1 cellular context compared by ENCODE assay signal in the genomic region with DNA sequence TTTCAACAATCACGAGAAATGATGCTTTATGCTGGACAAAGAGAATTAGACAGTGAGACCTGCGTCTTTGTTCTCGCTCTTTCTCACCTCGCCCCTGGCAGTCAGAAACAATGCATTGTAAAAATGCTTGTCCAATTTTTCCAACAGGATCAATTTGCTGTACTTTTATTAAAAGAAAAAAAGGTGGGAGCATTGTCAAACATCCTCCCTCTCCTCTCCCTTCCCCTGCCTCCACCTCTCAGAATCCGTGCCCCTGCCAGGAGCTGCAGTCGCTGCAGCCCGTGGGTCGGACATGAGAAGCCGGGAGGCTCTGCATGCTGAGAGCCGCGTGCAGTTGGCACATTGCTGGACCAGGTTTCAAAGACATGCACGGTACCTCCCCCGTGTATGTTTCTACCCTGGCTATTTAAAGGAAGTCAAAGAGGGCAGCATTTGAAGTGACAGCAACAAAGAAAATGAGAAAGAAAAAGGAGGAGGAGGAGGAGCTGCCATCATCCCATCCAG.
TF ChIP-seq lines count a peak whose summit lies in the region.

No MANE protein-coding gene starts in this region.

TF ChIP-seq in GM23338, 12 proteins besides CTCF, POLR2A, EP300 and RAD21 (continued from another document):
- TF ChIP-seq, protein P1, sequence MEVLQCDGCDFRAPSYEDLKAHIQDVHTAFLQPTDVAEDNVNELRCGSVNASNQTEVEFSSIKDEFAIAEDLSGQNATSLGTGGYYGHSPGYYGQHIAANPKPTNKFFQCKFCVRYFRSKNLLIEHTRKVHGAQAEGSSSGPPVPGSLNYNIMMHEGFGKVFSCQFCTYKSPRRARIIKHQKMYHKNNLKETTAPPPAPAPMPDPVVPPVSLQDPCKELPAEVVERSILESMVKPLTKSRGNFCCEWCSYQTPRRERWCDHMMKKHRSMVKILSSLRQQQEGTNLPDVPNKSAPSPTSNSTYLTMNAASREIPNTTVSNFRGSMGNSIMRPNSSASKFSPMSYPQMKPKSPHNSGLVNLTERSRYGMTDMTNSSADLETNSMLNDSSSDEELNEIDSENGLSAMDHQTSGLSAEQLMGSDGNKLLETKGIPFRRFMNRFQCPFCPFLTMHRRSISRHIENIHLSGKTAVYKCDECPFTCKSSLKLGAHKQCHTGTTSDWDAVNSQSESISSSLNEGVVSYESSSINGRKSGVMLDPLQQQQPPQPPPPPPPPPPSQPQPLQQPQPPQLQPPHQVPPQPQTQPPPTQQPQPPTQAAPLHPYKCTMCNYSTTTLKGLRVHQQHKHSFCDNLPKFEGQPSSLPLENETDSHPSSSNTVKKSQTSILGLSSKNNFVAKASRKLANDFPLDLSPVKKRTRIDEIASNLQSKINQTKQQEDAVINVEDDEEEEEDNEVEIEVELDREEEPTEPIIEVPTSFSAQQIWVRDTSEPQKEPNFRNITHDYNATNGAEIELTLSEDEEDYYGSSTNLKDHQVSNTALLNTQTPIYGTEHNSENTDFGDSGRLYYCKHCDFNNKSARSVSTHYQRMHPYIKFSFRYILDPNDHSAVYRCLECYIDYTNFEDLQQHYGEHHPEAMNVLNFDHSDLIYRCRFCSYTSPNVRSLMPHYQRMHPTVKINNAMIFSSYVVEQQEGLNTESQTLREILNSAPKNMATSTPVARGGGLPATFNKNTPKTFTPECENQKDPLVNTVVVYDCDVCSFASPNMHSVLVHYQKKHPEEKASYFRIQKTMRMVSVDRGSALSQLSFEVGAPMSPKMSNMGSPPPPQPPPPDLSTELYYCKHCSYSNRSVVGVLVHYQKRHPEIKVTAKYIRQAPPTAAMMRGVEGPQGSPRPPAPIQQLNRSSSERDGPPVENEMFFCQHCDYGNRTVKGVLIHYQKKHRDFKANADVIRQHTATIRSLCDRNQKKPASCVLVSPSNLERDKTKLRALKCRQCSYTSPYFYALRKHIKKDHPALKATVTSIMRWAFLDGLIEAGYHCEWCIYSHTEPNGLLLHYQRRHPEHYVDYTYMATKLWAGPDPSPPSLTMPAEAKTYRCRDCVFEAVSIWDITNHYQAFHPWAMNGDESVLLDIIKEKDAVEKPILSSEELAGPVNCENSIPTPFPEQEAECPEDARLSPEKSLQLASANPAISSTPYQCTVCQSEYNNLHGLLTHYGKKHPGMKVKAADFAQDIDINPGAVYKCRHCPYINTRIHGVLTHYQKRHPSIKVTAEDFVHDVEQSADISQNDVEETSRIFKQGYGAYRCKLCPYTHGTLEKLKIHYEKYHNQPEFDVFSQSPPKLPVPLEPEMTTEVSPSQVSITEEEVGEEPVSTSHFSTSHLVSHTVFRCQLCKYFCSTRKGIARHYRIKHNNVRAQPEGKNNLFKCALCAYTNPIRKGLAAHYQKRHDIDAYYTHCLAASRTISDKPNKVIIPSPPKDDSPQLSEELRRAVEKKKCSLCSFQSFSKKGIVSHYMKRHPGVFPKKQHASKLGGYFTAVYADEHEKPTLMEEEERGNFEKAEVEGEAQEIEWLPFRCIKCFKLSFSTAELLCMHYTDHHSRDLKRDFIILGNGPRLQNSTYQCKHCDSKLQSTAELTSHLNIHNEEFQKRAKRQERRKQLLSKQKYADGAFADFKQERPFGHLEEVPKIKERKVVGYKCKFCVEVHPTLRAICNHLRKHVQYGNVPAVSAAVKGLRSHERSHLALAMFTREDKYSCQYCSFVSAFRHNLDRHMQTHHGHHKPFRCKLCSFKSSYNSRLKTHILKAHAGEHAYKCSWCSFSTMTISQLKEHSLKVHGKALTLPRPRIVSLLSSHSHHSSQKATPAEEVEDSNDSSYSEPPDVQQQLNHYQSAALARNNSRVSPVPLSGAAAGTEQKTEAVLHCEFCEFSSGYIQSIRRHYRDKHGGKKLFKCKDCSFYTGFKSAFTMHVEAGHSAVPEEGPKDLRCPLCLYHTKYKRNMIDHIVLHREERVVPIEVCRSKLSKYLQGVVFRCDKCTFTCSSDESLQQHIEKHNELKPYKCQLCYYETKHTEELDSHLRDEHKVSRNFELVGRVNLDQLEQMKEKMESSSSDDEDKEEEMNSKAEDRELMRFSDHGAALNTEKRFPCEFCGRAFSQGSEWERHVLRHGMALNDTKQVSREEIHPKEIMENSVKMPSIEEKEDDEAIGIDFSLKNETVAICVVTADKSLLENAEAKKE (CRISPR knock-in tag; IDR thresholded peaks at IDR 0.05) = no peak
- no peak for TF ChIP-seq ZNF114 (CRISPR knock-in tag; IDR thresholded peaks at IDR 0.05)
TF ChIP-seq in GM23338: peak in this region for 0.
